Comparison of ENCODE assay signal across 9 cellular contexts in genomic region chr5:180313677-180314076, GRCh38. TPM values are rescaled to one million over a fixed set of nuclear protein-coding genes. Genes with fewer than 3 reads are reported as not detected.
A peak's percentile ranks its signal among the peaks of the same experiment; 100 is the strongest.
DNase-seq lines count a peak whose midpoint lies in the region; ATAC-seq and TF ChIP-seq lines count a peak whose summit lies in the region.
"Had no signal": no experiment of that assay in that cellular context is flagged by ENCODE, and none has a peak within 500 bp of the region (broad histone marks: within the 10 kb centered on the region; RNA-seq: fewer than 3 reads in every experiment).

No MANE protein-coding gene starts in this region.

- no peaks in the 10 kb centered on the region for H3K9me3 ChIP-seq in prostate gland
- H3K9me3 ChIP-seq: breast epithelium had no signal

- no peaks in the 10 kb centered on the region for H3K9me3 Mint-ChIP-seq in activated CD4-positive, alpha-beta memory T cell treated with anti-CD3 and anti-CD28 coated beads, Interleukin-2, amount 10 ng/mL, durations not matched to agents 7 days and 5 days

- no peaks in the 10 kb centered on the region for H3K27me3 ChIP-seq in prostate gland (replicated peaks; ENCODE audit: insufficient read depth)
- H3K27me3 ChIP-seq: breast epithelium had no signal

- intact Hi-C loops in left cardiac atrium (cut with DNase I) (no loop called here), prostate gland (cut with DNase I) (no loop called here)

- 95% methylated on average over 40 of the region's 40 CpGs for WGBS in prostate gland

- peak overlapping the region; percentile 68 for H3K27ac Mint-ChIP-seq in activated CD4-positive, alpha-beta memory T cell treated with anti-CD3 and anti-CD28 coated beads, Interleukin-2, amount 10 ng/mL, durations not matched to agents 7 days and 5 days

- TF ChIP-seq CTCF in GM10266 (IDR thresholded peaks at IDR 0.05; ENCODE audit: control insufficient read depth, insufficient read depth, low read depth, missing control alignments) (peak; percentile 5), prostate gland (IDR thresholded peaks at IDR 0.05) (no peak)

- no peak for DNase-seq in GM10266 (ENCODE audit: extremely low spot score)
- DNase-seq in Kasumi-1 (lab: John Stamatoyannopoulos, UW), result peak; percentile 78 to 90
- DNase-seq in activated CD4-positive, alpha-beta memory T cell treated with anti-CD3 and anti-CD28 coated beads, Interleukin-2, amount 10 ng/mL, durations not matched to agents 7 days and 5 days, result peak; percentile 86
- DNase-seq in left cardiac atrium, result peak; percentile 22
- peak; percentile 73 for DNase-seq in stimulated activated CD4-positive, alpha-beta T cell treated with anti-CD3 and anti-CD28 coated beads, Interleukin-4, amount 100 ng/mL, for 1 hour
- DNase-seq in prostate gland (ENCODE audit: low spot score), result no peak

- no peaks in the 10 kb centered on the region for H3K36me3 Mint-ChIP-seq in activated CD4-positive, alpha-beta memory T cell treated with anti-CD3 and anti-CD28 coated beads, Interleukin-2, amount 10 ng/mL, durations not matched to agents 7 days and 5 days (ENCODE audit: low read depth)

- no peak overlapping the region for H3K27ac ChIP-seq in prostate gland

- no peak overlapping the region for H3K4me3 ChIP-seq in prostate gland

- no peak for TF ChIP-seq POLR2A in prostate gland (IDR thresholded peaks at IDR 0.05)

- peak overlapping the region; percentile 68 for H3K4me3 Mint-ChIP-seq in activated CD4-positive, alpha-beta memory T cell treated with anti-CD3 and anti-CD28 coated beads, Interleukin-2, amount 10 ng/mL, durations not matched to agents 7 days and 5 days

- no peaks in the 10 kb centered on the region for H3K4me1 ChIP-seq in prostate gland (replicated peaks)
- H3K4me1 ChIP-seq: breast epithelium had no signal

- no peaks in the 10 kb centered on the region for H3K36me3 ChIP-seq in prostate gland
- H3K36me3 ChIP-seq: breast epithelium had no signal

- peaks cover 9% of the 10 kb centered on the region for H3K4me1 Mint-ChIP-seq in activated CD4-positive, alpha-beta memory T cell treated with anti-CD3 and anti-CD28 coated beads, Interleukin-2, amount 10 ng/mL, durations not matched to agents 7 days and 5 days

- ATAC-seq in left cardiac atrium (peak in 1 of 2 donors; percentile 67), GM19452 (IDR thresholded peaks at IDR 0.05; ENCODE audit: unreplicated experiment) (no peak), GM18519 (IDR thresholded peaks at IDR 0.05; ENCODE audit: low FRiP score, unreplicated experiment) (no peak)

- CTCF ChIA-PET in activated CD4-positive, alpha-beta memory T cell treated with anti-CD3 and anti-CD28 coated beads, Interleukin-2, amount 10 ng/mL, durations not matched to agents 7 days and 5 days (lab: Charles Lee), result interaction anchor here (0.7 to 4.3 kb wide), 5 partner anchors 11 to 23 kb away, joined by 3 to 53 read pairs (median 4); no protein-coding TSS in a partner anchor

- POLR2A ChIA-PET in activated CD4-positive, alpha-beta memory T cell treated with anti-CD3 and anti-CD28 coated beads, Interleukin-2, amount 10 ng/mL, durations not matched to agents 7 days and 5 days (lab: Charles Lee), result interaction anchor here (0.9 to 1.2 kb wide), 2 partner anchors 20 to 23 kb away, joined by 3 to 7 read pairs; no protein-coding TSS in a partner anchor

- H3K27me3 Mint-ChIP-seq in activated CD4-positive, alpha-beta memory T cell treated with anti-CD3 and anti-CD28 coated beads, Interleukin-2, amount 10 ng/mL, durations not matched to agents 7 days and 5 days, result no peaks in the 10 kb centered on the region

RNA-seq across cellular contexts. Expression of gene MAPK9, which starts 21.8 kb away (rescaled TPM):
- 10 to 100 TPM; 42.5 to 44.4 TPM for total RNA-seq in activated CD4-positive, alpha-beta memory T cell treated with anti-CD3 and anti-CD28 coated beads, Interleukin-2, amount 10 ng/mL, durations not matched to agents 7 days and 5 days
- total RNA-seq in left cardiac atrium (10 to 100 TPM; 33.8 to 38.8 TPM), prostate gland (10 to 100 TPM; 28.8 to 38.5 TPM)

RNA-seq across cellular contexts. Expression of gene GFPT2, which starts 39.5 kb away (rescaled TPM):
- not detected for total RNA-seq in activated CD4-positive, alpha-beta memory T cell treated with anti-CD3 and anti-CD28 coated beads, Interleukin-2, amount 10 ng/mL, durations not matched to agents 7 days and 5 days
- total RNA-seq in left cardiac atrium (10 to 100 TPM; 27.3 to 44.5 TPM), prostate gland (10 to 100 TPM in 1 of 2 donors, 1 to 10 TPM in 1; 3.2 to 14.0 TPM)

Comparison
In these comparisons a context has a peak if more than half of its experiments do, and no peak if none do; other contexts are left out.
1. DNase-seq: peak in Kasumi-1 (2 of 2), activated CD4-positive, alpha-beta memory T cell treated with anti-CD3 and anti-CD28 coated beads, Interleukin-2, amount 10 ng/mL, durations not matched to agents 7 days and 5 days (single experiment), left cardiac atrium (single experiment) and stimulated activated CD4-positive, alpha-beta T cell treated with anti-CD3 and anti-CD28 coated beads, Interleukin-4, amount 100 ng/mL, for 1 hour (single experiment); none in GM10266 (single experiment) and prostate gland (single experiment).